ENCODE assay signal across 19 cellular contexts in the genomic region with DNA sequence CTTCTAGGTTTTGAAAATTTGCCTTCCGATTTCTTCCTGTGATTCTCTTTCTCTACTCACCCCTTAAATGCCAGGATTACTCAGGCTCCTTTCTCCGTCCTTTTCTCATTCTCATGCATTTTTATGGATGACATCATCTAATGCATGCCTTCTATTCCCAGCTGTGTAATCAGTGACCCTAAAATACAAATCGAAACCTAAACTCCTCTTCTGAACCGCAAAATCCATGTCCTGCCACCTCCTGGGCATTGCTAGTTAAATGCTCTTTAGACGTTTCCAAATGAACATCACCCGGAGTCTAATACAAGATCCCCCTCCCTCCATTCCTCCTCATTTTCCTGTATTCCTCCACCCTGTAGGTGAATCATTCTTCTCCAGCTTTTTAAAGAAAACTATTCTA.
A peak's percentile ranks its signal among the peaks of the same experiment; 100 is the strongest.
DNase-seq lines count a peak whose midpoint lies in the region; ATAC-seq, FAIRE-seq and TF ChIP-seq lines count a peak whose summit lies in the region.
"Had no signal": no experiment of that assay in that cellular context is flagged by ENCODE, and none has a peak within 500 bp of the region (broad histone marks: within the 10 kb centered on the region; RNA-seq: fewer than 3 reads in every experiment).

No MANE protein-coding gene starts in this region.

- DNase-seq in HepG2 (ENCODE audit: low spot score) (no peak), right lobe of liver (no peak), T1000 (lab: John Stamatoyannopoulos, UW) (peak; percentile 3), iris pigment epithelial cell (ENCODE audit: low read depth) (peak; percentile 77), NCI-H1092 (lab: John Stamatoyannopoulos, UW) (no peak)
- no peak for DNase-seq in activated naive CD8-positive, alpha-beta T cell treated with anti-CD3 and anti-CD28 coated beads, Interleukin-2, amount 50 U/mL, for 24 hours
- no peak for DNase-seq in activated CD4-positive, alpha-beta T cell treated with anti-CD3 and anti-CD28 coated beads, Interleukin-2, amount 50 U/mL, for 1 hour
- DNase-seq: activated CD8-positive, alpha-beta memory T cell treated with anti-CD3 and anti-CD28 coated beads, Interleukin-2, amount 10 ng/mL, durations not matched to agents 7 days and 5 days; activated naive CD4-positive, alpha-beta T cell treated with Interleukin-2 at 50 U/mL for 16 hours; Calu3; NCI-H1417; NCI-H774; SIG-M5; stimulated activated CD4-positive, alpha-beta T cell treated with anti-CD3 and anti-CD28 coated beads, Interleukin-12 subunit alpha, Interleukin-12 subunit beta, amount 100 ng/mL, for 4 hours; transverse colon had no signal

- peak overlapping the region; percentile 7; the same call in 1 of the 2 replicates for H3K4me2 ChIP-seq in HepG2 (ENCODE audit: low read depth, low read length)

- 2% methylated on average over 6 of the region's 6 CpGs for WGBS in HepG2 (ENCODE audit: low lambda C conversion rate)
- WGBS in right lobe of liver (ENCODE audit: insufficient coverage, low coverage, low lambda C conversion rate, missing lambda C conversion rate) = 57% methylated on average over 6 of the region's 6 CpGs

- TF ChIP-seq CTCF in HepG2 (CRISPR knock-in tag; IDR thresholded peaks at IDR 0.05) (no peak), right lobe of liver (IDR thresholded peaks at IDR 0.05) (no peak)

- H2AFZ ChIP-seq in HepG2 (ENCODE audit: low read length) = no peak overlapping the region

- no peak overlapping the region for H3K4me3 ChIP-seq in HepG2 (replicated peaks in 1 of 3; ENCODE audit: insufficient read depth in 1 of 3, low read depth in 2 of 3, low read length in 3 of 3)
- no peak overlapping the region for H3K4me3 ChIP-seq in right lobe of liver
- H3K4me3 ChIP-seq: lung, transverse colon had no signal

- ATAC-seq in HepG2 (no peak), right lobe of liver (no peak), GM21515 (IDR thresholded peaks at IDR 0.05; ENCODE audit: unreplicated experiment) (no peak)
- no peak for ATAC-seq in activated naive CD8-positive, alpha-beta T cell treated with anti-CD3 and anti-CD28 coated beads, Interleukin-2, amount 50 U/mL, for 24 hours
- ATAC-seq: activated CD8-positive, alpha-beta memory T cell treated with anti-CD3 and anti-CD28 coated beads, Interleukin-2, amount 10 ng/mL, durations not matched to agents 7 days and 5 days had no signal

- peaks cover 18% of the 10 kb centered on the region for H3K9me3 Mint-ChIP-seq in activated naive CD8-positive, alpha-beta T cell treated with anti-CD3 and anti-CD28 coated beads, Interleukin-2, amount 50 U/mL, for 24 hours

- H3K4me1 ChIP-seq in HepG2 (ENCODE audit: insufficient read depth, low read length) (no peaks in the 10 kb centered on the region), right lobe of liver (no peaks in the 10 kb centered on the region)
- H3K4me1 ChIP-seq: transverse colon had no signal

- intact Hi-C loops in HepG2 (cut with micrococcal nuclease; ENCODE audit: unreplicated experiment) = no loop called here
- intact Hi-C loops in right lobe of liver (cut with DNase I) = no loop called here

- POLR2A ChIA-PET in HepG2 (lab: Yijun Ruan, JAX) = no interaction called here

- H3K9me3 ChIP-seq in HepG2 (ENCODE audit: low read length) = peaks cover 57% of the 10 kb centered on the region
- no peaks in the 10 kb centered on the region for H3K9me3 ChIP-seq in right lobe of liver
- H3K9me3 ChIP-seq: transverse colon had no signal

- TF ChIP-seq POLR2A in HepG2 (IDR thresholded peaks at IDR 0.05; ENCODE audit: insufficient read depth in 1 of 2, low read depth in 2 of 2, low read length in 2 of 2) (no peak), right lobe of liver (IDR thresholded peaks at IDR 0.05) (no peak)

- no peaks in the 10 kb centered on the region for H3K79me2 ChIP-seq in HepG2 (ENCODE audit: insufficient read depth, low read length)

- no peaks in the 10 kb centered on the region for H4K20me1 ChIP-seq in HepG2 (ENCODE audit: insufficient read depth, low read length)

- FAIRE-seq in HepG2 (lab: Jason Lieb, UNC) = no peak

- TF ChIP-seq RAD21 in HepG2 (CRISPR knock-in tag; IDR thresholded peaks at IDR 0.05) = no peak

- no peak overlapping the region for H3K27ac Mint-ChIP-seq in activated naive CD8-positive, alpha-beta T cell treated with anti-CD3 and anti-CD28 coated beads, Interleukin-2, amount 50 U/mL, for 24 hours
- H3K27ac Mint-ChIP-seq: activated CD8-positive, alpha-beta memory T cell treated with anti-CD3 and anti-CD28 coated beads, Interleukin-2, amount 10 ng/mL, durations not matched to agents 7 days and 5 days; IgD-negative memory B cell had no signal

- no peaks in the 10 kb centered on the region for H3K36me3 Mint-ChIP-seq in activated naive CD8-positive, alpha-beta T cell treated with anti-CD3 and anti-CD28 coated beads, Interleukin-2, amount 50 U/mL, for 24 hours (ENCODE audit: low read depth)
- H3K36me3 Mint-ChIP-seq: activated CD8-positive, alpha-beta memory T cell treated with anti-CD3 and anti-CD28 coated beads, Interleukin-2, amount 10 ng/mL, durations not matched to agents 7 days and 5 days; IgD-negative memory B cell had no signal

- no peak overlapping the region for H3K4me3 Mint-ChIP-seq in activated naive CD8-positive, alpha-beta T cell treated with anti-CD3 and anti-CD28 coated beads, Interleukin-2, amount 50 U/mL, for 24 hours
- H3K4me3 Mint-ChIP-seq: activated CD8-positive, alpha-beta memory T cell treated with anti-CD3 and anti-CD28 coated beads, Interleukin-2, amount 10 ng/mL, durations not matched to agents 7 days and 5 days; central memory CD8-positive, alpha-beta T cell; IgD-negative memory B cell had no signal

- CTCF ChIA-PET in HepG2 (lab: Yijun Ruan, JAX; ENCODE audit: low intra/inter-chr PET ratio, low total read pairs) = no interaction called here

- H3K27ac ChIP-seq in HepG2 (ENCODE audit: extremely low read length, insufficient read depth, low read length) (no peak overlapping the region), right lobe of liver (no peak overlapping the region)
- H3K27ac ChIP-seq: transverse colon had no signal

- no peak overlapping the region for H3K9ac ChIP-seq in HepG2 (ENCODE audit: insufficient read depth, low read depth, low read length)

- no TSS peak for BruUV-seq in HepG2 (replicated peaks; lab: Mats Ljungman, UMichigan)

- TF ChIP-seq EP300 in HepG2 (IDR thresholded peaks at IDR 0.05; ENCODE audit: low read depth in 2 of 2, low read length in 2 of 2) (no peak), HepG2 (CRISPR knock-in tag; IDR thresholded peaks at IDR 0.05; ENCODE audit: borderline replicate concordance) (no peak)

- H3K36me3 ChIP-seq in HepG2 (replicated peaks in 1 of 2; ENCODE audit: control insufficient read depth in 1 of 2, insufficient read depth in 2 of 2, low read length in 2 of 2) (no peaks in the 10 kb centered on the region), right lobe of liver (no peaks in the 10 kb centered on the region)
- H3K36me3 ChIP-seq: transverse colon had no signal

- H3K4me1 Mint-ChIP-seq in activated naive CD8-positive, alpha-beta T cell treated with anti-CD3 and anti-CD28 coated beads, Interleukin-2, amount 50 U/mL, for 24 hours = no peaks in the 10 kb centered on the region
- H3K4me1 Mint-ChIP-seq: activated CD8-positive, alpha-beta memory T cell treated with anti-CD3 and anti-CD28 coated beads, Interleukin-2, amount 10 ng/mL, durations not matched to agents 7 days and 5 days; central memory CD8-positive, alpha-beta T cell; IgD-negative memory B cell had no signal

- H3K27me3 ChIP-seq in HepG2 (ENCODE audit: control insufficient read depth in 1 of 2, insufficient read depth in 2 of 2, low read length in 2 of 2) = no peaks in the 10 kb centered on the region; a peak in 1 of 5 replicates
- H3K27me3 ChIP-seq in right lobe of liver = no peaks in the 10 kb centered on the region
- H3K27me3 ChIP-seq: transverse colon had no signal

- in situ Hi-C loops in HepG2 (cut with HindIII; ENCODE audit: extremely low pct_ligation_motif_present, low pct_unique_long_range_greater_than_20kb) = no loop called here

- no peaks in the 10 kb centered on the region for H3K27me3 Mint-ChIP-seq in activated naive CD8-positive, alpha-beta T cell treated with anti-CD3 and anti-CD28 coated beads, Interleukin-2, amount 50 U/mL, for 24 hours
- H3K27me3 Mint-ChIP-seq: activated CD8-positive, alpha-beta memory T cell treated with anti-CD3 and anti-CD28 coated beads, Interleukin-2, amount 10 ng/mL, durations not matched to agents 7 days and 5 days; central memory CD8-positive, alpha-beta T cell; IgD-negative memory B cell had no signal

TF ChIP-seq in HepG2, 621 proteins besides CTCF, POLR2A, EP300 and RAD21:
- peak; percentile 90 for TF ChIP-seq ATF7 (IDR thresholded peaks at IDR 0.05)
- TF ChIP-seq ATF7 (CRISPR knock-in tag; IDR thresholded peaks at IDR 0.05) = no peak
- no peak for TF ChIP-seq JUND (CRISPR knock-in tag; IDR thresholded peaks at IDR 0.05)

Comparison
In these comparisons a context has a peak if more than half of its experiments do, and no peak if none do; other contexts are left out.
1. DNase-seq: peak in T1000 (single experiment) and iris pigment epithelial cell (single experiment); none in HepG2 (single experiment), right lobe of liver (0 of 3), activated naive CD8-positive, alpha-beta T cell treated with anti-CD3 and anti-CD28 coated beads, Interleukin-2, amount 50 U/mL, for 24 hours (single experiment), activated CD4-positive, alpha-beta T cell treated with anti-CD3 and anti-CD28 coated beads, Interleukin-2, amount 50 U/mL, for 1 hour (single experiment) and NCI-H1092 (single experiment).